ENCODE assay signal across 1 cellular context in the genomic region with DNA sequence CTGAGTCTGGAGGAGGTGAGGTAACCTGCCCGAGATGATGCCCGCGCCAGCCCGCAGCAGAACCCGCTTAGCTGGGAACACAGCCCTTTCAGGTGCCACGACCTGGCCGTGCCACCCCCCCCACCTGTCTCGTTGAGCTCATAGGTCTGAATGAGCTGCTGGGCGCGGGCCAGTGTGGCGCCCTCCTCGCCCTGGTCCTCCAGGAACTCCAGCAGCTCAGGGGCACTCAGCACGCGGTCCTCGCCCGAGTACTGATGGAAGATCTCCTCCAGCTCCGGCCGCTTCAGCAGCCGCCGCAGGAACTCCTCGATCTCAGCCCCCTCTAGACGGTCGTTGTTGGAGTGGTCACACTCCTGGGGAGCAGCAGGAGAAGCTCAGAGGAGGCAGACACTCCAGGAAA.
TF ChIP-seq lines count a peak whose summit lies in the region.

No MANE protein-coding gene starts in this region.

TF ChIP-seq in K562, 482 proteins besides CTCF, POLR2A, EP300 and RAD21:
- TF ChIP-seq, protein P1, sequence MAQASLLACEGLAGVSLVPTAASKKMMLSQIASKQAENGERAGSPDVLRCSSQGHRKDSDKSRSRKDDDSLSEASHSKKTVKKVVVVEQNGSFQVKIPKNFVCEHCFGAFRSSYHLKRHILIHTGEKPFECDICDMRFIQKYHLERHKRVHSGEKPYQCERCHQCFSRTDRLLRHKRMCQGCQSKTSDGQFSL (CRISPR knock-in tag; IDR thresholded peaks at IDR 0.05): 0 out of 2 replicates have a peak, but pooled peaks have one; percentile 1
- TF ChIP-seq, protein P1 (tag; IDR thresholded peaks at IDR 0.05): no peak
- TF ChIP-seq, protein P2, sequence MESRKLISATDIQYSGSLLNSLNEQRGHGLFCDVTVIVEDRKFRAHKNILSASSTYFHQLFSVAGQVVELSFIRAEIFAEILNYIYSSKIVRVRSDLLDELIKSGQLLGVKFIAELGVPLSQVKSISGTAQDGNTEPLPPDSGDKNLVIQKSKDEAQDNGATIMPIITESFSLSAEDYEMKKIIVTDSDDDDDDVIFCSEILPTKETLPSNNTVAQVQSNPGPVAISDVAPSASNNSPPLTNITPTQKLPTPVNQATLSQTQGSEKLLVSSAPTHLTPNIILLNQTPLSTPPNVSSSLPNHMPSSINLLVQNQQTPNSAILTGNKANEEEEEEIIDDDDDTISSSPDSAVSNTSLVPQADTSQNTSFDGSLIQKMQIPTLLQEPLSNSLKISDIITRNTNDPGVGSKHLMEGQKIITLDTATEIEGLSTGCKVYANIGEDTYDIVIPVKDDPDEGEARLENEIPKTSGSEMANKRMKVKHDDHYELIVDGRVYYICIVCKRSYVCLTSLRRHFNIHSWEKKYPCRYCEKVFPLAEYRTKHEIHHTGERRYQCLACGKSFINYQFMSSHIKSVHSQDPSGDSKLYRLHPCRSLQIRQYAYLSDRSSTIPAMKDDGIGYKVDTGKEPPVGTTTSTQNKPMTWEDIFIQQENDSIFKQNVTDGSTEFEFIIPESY (CRISPR knock-in tag; IDR thresholded peaks at IDR 0.05): peak; percentile 63
- TF ChIP-seq, protein P3, sequence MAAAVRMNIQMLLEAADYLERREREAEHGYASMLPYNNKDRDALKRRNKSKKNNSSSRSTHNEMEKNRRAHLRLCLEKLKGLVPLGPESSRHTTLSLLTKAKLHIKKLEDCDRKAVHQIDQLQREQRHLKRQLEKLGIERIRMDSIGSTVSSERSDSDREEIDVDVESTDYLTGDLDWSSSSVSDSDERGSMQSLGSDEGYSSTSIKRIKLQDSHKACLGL (CRISPR knock-in tag; IDR thresholded peaks at IDR 0.05; ENCODE audit: borderline replicate concordance, poor library complexity, severe bottlenecking): no peak
TF ChIP-seq in K562: peak in this region for 2.
